Comparison of ENCODE assay signal across 9 cellular contexts in the genomic region with DNA sequence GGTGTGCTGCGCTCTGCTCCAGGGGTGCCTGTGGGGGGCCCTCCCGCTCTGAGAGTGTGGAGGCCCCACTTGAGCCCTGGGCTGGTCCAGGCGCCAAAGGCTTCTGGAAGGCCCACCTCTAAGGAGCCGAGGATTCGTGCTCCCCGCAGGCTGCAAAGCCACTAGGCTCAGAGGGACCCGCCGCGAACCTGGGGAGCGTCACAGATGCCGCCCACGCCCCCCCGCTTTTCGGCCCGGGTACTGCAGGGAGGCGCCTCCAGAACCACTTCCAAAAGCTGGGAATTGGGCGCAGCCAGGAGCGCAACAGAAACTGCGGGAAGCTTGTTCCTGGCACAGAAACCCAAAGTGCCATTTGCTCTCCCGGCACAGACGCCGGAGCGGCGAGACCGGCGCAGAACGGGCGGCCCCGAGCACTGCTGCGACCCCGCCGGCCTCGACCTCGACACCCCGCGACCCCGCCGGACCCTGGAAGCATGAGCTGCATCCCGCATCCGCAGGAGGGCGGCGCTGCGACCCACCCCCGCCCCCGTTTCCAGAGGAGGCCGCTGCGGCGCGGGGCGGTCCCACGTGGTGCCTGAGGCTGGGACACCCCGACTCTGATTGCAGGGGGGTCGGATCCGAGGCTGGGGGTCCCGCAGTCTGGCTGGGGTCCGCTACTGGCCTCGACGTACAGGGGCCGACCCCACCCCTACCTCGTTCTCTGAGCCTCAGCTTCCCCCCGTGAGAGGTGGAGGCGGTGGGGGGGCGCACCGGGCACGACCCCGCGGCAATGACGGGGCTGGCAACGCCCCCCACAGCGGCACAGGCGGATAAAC. TPM values are rescaled to one million over a fixed set of nuclear protein-coding genes. Genes with fewer than 3 reads are reported as not detected.
DNase-seq lines count a peak whose midpoint lies in the region; ATAC-seq, FAIRE-seq and TF ChIP-seq lines count a peak whose summit lies in the region.
"Had no signal": no experiment of that assay in that cellular context is flagged by ENCODE, and none has a peak within 500 bp of the region (broad histone marks: within the 10 kb centered on the region; RNA-seq: fewer than 3 reads in every experiment).

No MANE protein-coding gene starts in this region.

- H3K4me2 ChIP-seq in DOHH2 (ENCODE audit: low read length) (peak overlapping the region; percentile 96), H1 (ENCODE audit: insufficient read depth in 1 of 2, low read depth in 2 of 2, low read length in 2 of 2) (peak overlapping the region; percentile 77 to 87), trophoblast cell (ENCODE audit: low read length) (peak overlapping the region; percentile 20)

- H4K8ac ChIP-seq in H1 (ENCODE audit: extremely low read depth, insufficient read depth, low read length) (no peak overlapping the region), trophoblast cell (ENCODE audit: low read depth, low read length) (no peak overlapping the region)

- H3K9me2 ChIP-seq in DOHH2 (replicated peaks; ENCODE audit: control insufficient read depth, low read length): no peaks in the 10 kb centered on the region

- H3K9ac ChIP-seq in H1 (replicated peaks in 1 of 4; ENCODE audit: extremely low read depth in 1 of 4, low read depth in 3 of 4, low read length in 3 of 4): no peak overlapping the region
- H3K9ac ChIP-seq in trophoblast cell (ENCODE audit: low read length): no peak overlapping the region

- H2BK120ac ChIP-seq in H1 (replicated peaks; ENCODE audit: low read depth, low read length) (no peak overlapping the region), trophoblast cell (ENCODE audit: insufficient read depth, low read length, poor library complexity) (no peak overlapping the region)

- H3K14ac ChIP-seq in H1 (ENCODE audit: insufficient read length) (no peak overlapping the region), trophoblast cell (ENCODE audit: low read length) (no peak overlapping the region)

- H3K56ac ChIP-seq in H1 (replicated peaks; ENCODE audit: insufficient read length, low read depth, low read length): no peak overlapping the region

- H3K4ac ChIP-seq in H1 (replicated peaks; ENCODE audit: insufficient read length, low read depth, low read length) (no peak overlapping the region), trophoblast cell (ENCODE audit: low read depth, low read length) (no peak overlapping the region)

- DNase-seq in NCI-H1092 treated with DMSO at 0.1 percent for 48 hours (lab: John Stamatoyannopoulos, UW): peak; percentile 32
- no peak for DNase-seq in H1 (ENCODE audit: low read depth in 1 of 2, low spot score in 2 of 2)
- no peak for DNase-seq in trophoblast cell
- no peak for DNase-seq in islet precursor cell
- DNase-seq in OCI-M1 (lab: John Stamatoyannopoulos, UW): no peak
- DNase-seq: NCI-H187, T-helper 2 cell had no signal

- 0 out of 2 replicates have a peak, but pooled peaks cover 2% of the 10 kb centered on the region for H3K79me2 ChIP-seq in DOHH2 (ENCODE audit: control insufficient read depth, low read length)
- no peaks in the 10 kb centered on the region for H3K79me2 ChIP-seq in H1 (ENCODE audit: control insufficient read depth in 1 of 2, insufficient read depth in 2 of 2, low read length in 2 of 2)
- H3K79me2 ChIP-seq in trophoblast cell (ENCODE audit: control insufficient read depth, insufficient read depth, low read length, poor library complexity): no peaks in the 10 kb centered on the region

- no peak overlapping the region for H2BK15ac ChIP-seq in H1 (ENCODE audit: low read length)

- peak overlapping the region; percentile 7; the same call in 1 of the 2 replicates for H3K18ac ChIP-seq in H1 (ENCODE audit: extremely low read depth, low read length)
- H3K18ac ChIP-seq in trophoblast cell (ENCODE audit: low read length): no peak overlapping the region

- POLR2A ChIA-PET in H1 (lab: Charles Lee; ENCODE audit: partially characterized antibody): interaction anchor here (0.8 to 2.5 kb wide), 4 partner anchors 11 to 61 kb away, joined by 3 to 14 read pairs (median 4); no protein-coding TSS in a partner anchor

- WGBS in H1 (ENCODE audit: extremely low coverage in 1 of 2, insufficient coverage in 1 of 2, insufficient read length in 1 of 2, insufficient replicate concordance in 2 of 2, low coverage in 1 of 2, low lambda C conversion rate in 2 of 2, missing lambda C conversion rate in 1 of 2), 2 experiments: 18% methylated on average over 31 of the region's 71 CpGs; no CpG with 5 or more reads in 1 of the 2 experiments
- WGBS in trophoblast cell (ENCODE audit: extremely low coverage, insufficient coverage, insufficient read length): no CpG with 5 or more reads among the region's 71 CpGs

- H2BK5ac ChIP-seq in H1 (ENCODE audit: low read depth, low read length) (no peak overlapping the region), trophoblast cell (ENCODE audit: low read depth, low read length, poor library complexity) (no peak overlapping the region)

- H3K4me1 ChIP-seq in DOHH2 (ENCODE audit: control insufficient read depth, low read length) (peaks cover 88% of the 10 kb centered on the region), H1 (replicated peaks in 1 of 4; ENCODE audit: control insufficient read depth in 3 of 4, insufficient read depth in 4 of 4, low read length in 3 of 4) (peaks cover 5 to 38% (median 21%) of the 10 kb centered on the region in 4 experiments), trophoblast cell (ENCODE audit: control insufficient read depth in 1 of 2, insufficient read depth in 2 of 2, low read length in 2 of 2) (peaks cover 5 to 8% of the 10 kb centered on the region in 2 experiments)

- H3K23ac ChIP-seq in H1 (ENCODE audit: insufficient read length) (no peak overlapping the region), trophoblast cell (ENCODE audit: low read length) (no peak overlapping the region)

- no peak overlapping the region for H4K12ac ChIP-seq in trophoblast cell (ENCODE audit: low read depth, low read length)

- H3K36me3 ChIP-seq in DOHH2 (ENCODE audit: control insufficient read depth, low read length): no peaks in the 10 kb centered on the region
- H3K36me3 ChIP-seq in H1 (ENCODE audit: control insufficient read depth in 2 of 4, insufficient read depth in 4 of 4, low read length in 3 of 4): no peaks in the 10 kb centered on the region
- no peaks in the 10 kb centered on the region for H3K36me3 ChIP-seq in trophoblast cell (ENCODE audit: control insufficient read depth in 1 of 2, insufficient read depth in 2 of 2, low read length in 2 of 2)

- H3K27ac ChIP-seq in DOHH2 (ENCODE audit: low read depth, low read length): peak overlapping the region; percentile 97
- no peak overlapping the region for H3K27ac ChIP-seq in H1 (ENCODE audit: low read depth, low read length)
- no peak overlapping the region for H3K27ac ChIP-seq in trophoblast cell (ENCODE audit: low read depth, low read length)

- H4K5ac ChIP-seq in H1 (ENCODE audit: insufficient read length, low read depth, low read length): no peak overlapping the region

- H3K9me3 ChIP-seq in DOHH2 (ENCODE audit: control insufficient read depth, insufficient read depth, low read length) (no peaks in the 10 kb centered on the region), H1 (ENCODE audit: insufficient read depth in 2 of 2, low read depth in 1 of 2, low read length in 1 of 2) (no peaks in the 10 kb centered on the region), trophoblast cell (ENCODE audit: insufficient read depth, low read depth, low read length) (peaks cover 3% of the 10 kb centered on the region)

- H2AFZ ChIP-seq in H1 (ENCODE audit: low read length) (no peak overlapping the region; the same call in 1 of the 2 replicates), trophoblast cell (ENCODE audit: insufficient read depth, low read length, poor library complexity) (no peak overlapping the region)

- H4K20me1 ChIP-seq in DOHH2 (ENCODE audit: control insufficient read depth, insufficient read depth, low read depth, low read length) (no peaks in the 10 kb centered on the region), H1 (replicated peaks in 1 of 2; ENCODE audit: control insufficient read depth in 1 of 2, insufficient read depth in 2 of 2, low read length in 2 of 2) (peaks cover 4 to 8% of the 10 kb centered on the region in 2 experiments)

- H2AK5ac ChIP-seq in H1 (ENCODE audit: low read depth, low read length) (no peak overlapping the region), trophoblast cell (ENCODE audit: low read length) (no peak overlapping the region)

- H3K23me2 ChIP-seq in H1 (ENCODE audit: low read depth, low read length): peaks cover 5% of the 10 kb centered on the region; the same call in 1 of the 2 replicates

- H2BK20ac ChIP-seq in H1 (ENCODE audit: low read length): no peak overlapping the region

- peak overlapping the region; percentile 76 for H3K4me3 ChIP-seq in DOHH2 (ENCODE audit: low read length)
- peak overlapping the region; percentile 17 to 62 (median 38) for H3K4me3 ChIP-seq in H1 (ENCODE audit: extremely low read depth in 1 of 4, insufficient read depth in 2 of 4, low read depth in 3 of 4, low read length in 4 of 4)
- H3K4me3 ChIP-seq in trophoblast cell (ENCODE audit: low read depth, low read length): no peak overlapping the region

- no peak for TF ChIP-seq POLR2A in H1 (IDR thresholded peaks at IDR 0.05; ENCODE audit: control extremely low read depth in 1 of 2, low read depth in 2 of 2, low read length in 2 of 2)

- FAIRE-seq in H1 (lab: Jason Lieb, UNC): no peak

- H3K27me3 ChIP-seq in DOHH2 (ENCODE audit: control insufficient read depth, low read length): no peaks in the 10 kb centered on the region
- H3K27me3 ChIP-seq in H1 (replicated peaks in 1 of 4; ENCODE audit: control insufficient read depth in 3 of 4, extremely low read depth in 1 of 4, insufficient read depth in 3 of 4, low read length in 3 of 4): peaks cover 19 to 60% (median 51%) of the 10 kb centered on the region in 4 experiments
- H3K27me3 ChIP-seq in trophoblast cell (ENCODE audit: insufficient read depth, low read length): peaks cover 24% of the 10 kb centered on the region

- H4K91ac ChIP-seq in H1 (replicated peaks; ENCODE audit: insufficient read length, low read length) (no peak overlapping the region), trophoblast cell (ENCODE audit: low read depth, low read length) (no peak overlapping the region)

- TF ChIP-seq CTCF in DOHH2 (IDR thresholded peaks at IDR 0.05; ENCODE audit: low read depth, low read length, poor library complexity, severe bottlenecking): peak; percentile 35
- TF ChIP-seq CTCF in H1 (IDR thresholded peaks at IDR 0.05; ENCODE audit: control extremely low read depth in 1 of 3, insufficient read depth in 1 of 3, low read depth in 1 of 3, low read length in 3 of 3): no peak

- CTCF ChIA-PET in H1 (lab: Charles Lee; ENCODE audit: partially characterized antibody): interaction anchor here (0.7 to 3.7 kb wide), 13 partner anchors 8 to 576 kb away, joined by 3 to 17 read pairs (median 4); no protein-coding TSS in a partner anchor

- no peak for TF ChIP-seq EP300 in H1 (IDR thresholded peaks at IDR 0.05; ENCODE audit: borderline replicate concordance in 1 of 2, low read depth in 2 of 2, low read length in 2 of 2)

- ATAC-seq in esophagus mucosa: no peak

- peaks cover 41% of the 10 kb centered on the region for H3F3A ChIP-seq in DOHH2 (ENCODE audit: control insufficient read depth, insufficient read depth)

- no peak for TF ChIP-seq RAD21 in H1 (IDR thresholded peaks at IDR 0.05 in 1 of 2, conservative IDR thresholded peaks at IDR 0.05 in 1 of 2; ENCODE audit: low read depth in 2 of 2, low read length in 2 of 2)

- H2BK12ac ChIP-seq in H1 (ENCODE audit: low read depth, low read length): no peak overlapping the region
- no peak overlapping the region for H2BK12ac ChIP-seq in trophoblast cell (ENCODE audit: low read length)

- H3K79me1 ChIP-seq in H1 (ENCODE audit: low read depth, low read length): no peaks in the 10 kb centered on the region
- H3K79me1 ChIP-seq in trophoblast cell (ENCODE audit: low read length): peaks cover 2% of the 10 kb centered on the region

RNA-seq across cellular contexts. Expression of gene CPLX1, which starts 30.8 kb away (rescaled TPM):
- total RNA-seq in H1 (2021; fragmentation: NEBNext Ultra II Directional; extraction: Animal tissue kit (Norgen Biotek cat#: 25700)): 0.56 and 0.67 TPM in 2 replicates
- polyA plus RNA-seq in H1 (2011; rRNA removed): 0.32 and 1.3 TPM in 2 replicates
- 0.35 TPM for polyA plus RNA-seq in H1 (2011; cell fraction: cytosol; rRNA removed)
- 3.7 TPM for polyA plus RNA-seq in H1 (2011; cell fraction: nucleus; rRNA removed)
- polyA plus RNA-seq in H1 (2012, experiment 1 of 2): 0.76 to 1.5 TPM (median 1.1 TPM) in 4 replicates
- polyA plus RNA-seq in H1 (2012, experiment 2 of 2): 0.46 TPM
- 0.63 TPM for polyA plus RNA-seq in H1 (2013, experiment 1 of 2)
- polyA plus RNA-seq in H1 (2013, experiment 2 of 2): 0.74 TPM
- 0.07 TPM in 1 of 2 replicates, not detected in the other for polyA minus RNA-seq in H1 (2011; rRNA and poly(A)+ RNA removed)
- polyA minus RNA-seq in H1 (2011; cell fraction: cytosol; rRNA and poly(A)+ RNA removed): not detected
- polyA minus RNA-seq in H1 (2011; cell fraction: nucleus; rRNA and poly(A)+ RNA removed): not detected
- 0.67 and 0.78 TPM in 2 replicates for polyA plus RNA-seq in trophoblast cell (2013)
- total RNA-seq in esophagus mucosa: 0.92 TPM

Comparison
In these comparisons a context has a peak if more than half of its experiments do, and no peak if none do; other contexts are left out.
1. H3K4me2 ChIP-seq: peak in every context shown above with its lines; median percentile 96 in DOHH2; 82 in H1; 20 in trophoblast cell.